ENCODE assay signal across 8 cellular contexts in genomic region chr7:113421696-113422330, GRCh38.
DNase-seq lines count a peak whose midpoint lies in the region; ATAC-seq and TF ChIP-seq lines count a peak whose summit lies in the region.

No MANE protein-coding gene starts in this region.

- H3K27me3 ChIP-seq in prostate gland (replicated peaks; ENCODE audit: insufficient read depth) (no peaks in the 10 kb centered on the region), aorta (ENCODE audit: control insufficient read depth in 1 of 2, insufficient read depth in 2 of 2, low read length in 1 of 2) (no peaks in the 10 kb centered on the region)

- H3K4me3 ChIP-seq in prostate gland (no peak overlapping the region), aorta (ENCODE audit: low read length in 2 of 2) (no peak overlapping the region)

- no peaks in the 10 kb centered on the region for H3K4me1 ChIP-seq in prostate gland (replicated peaks)
- no peaks in the 10 kb centered on the region for H3K4me1 ChIP-seq in aorta (ENCODE audit: control insufficient read depth in 1 of 2, insufficient read depth in 2 of 2, low read length in 2 of 2)

- 25% methylated on average over 4 of the region's 4 CpGs for WGBS in prostate gland
- 31 to 33% methylated on average over 4 of the region's 4 CpGs for WGBS in aorta, 2 donors

- no peaks in the 10 kb centered on the region for H3K9me3 Mint-ChIP-seq in activated naive CD4-positive, alpha-beta T cell treated with anti-CD3 and anti-CD28 coated beads, Interleukin-2, amount 50 U/mL, for 72 hours

- in situ Hi-C loops in GM13976 (cut with MboI; ENCODE audit: low sequenced_read_pairs, unreplicated experiment) = loop anchor here (25.0 kb wide), 3 partner anchors 260 to 885 kb away; no protein-coding TSS in a partner anchor

- DNase-seq in GM13976 (ENCODE audit: low spot score) (peak; percentile 38), NCI-H1105 (lab: John Stamatoyannopoulos, UW) (peak; percentile 87), SKM-1 (lab: John Stamatoyannopoulos, UW; ENCODE audit: unreplicated experiment) (peak; percentile 85), Right ventricle myocardium superior (peak; percentile 73), prostate gland (ENCODE audit: low spot score) (peak; percentile 87), aorta (peak; percentile 80 to 86)
- peak; percentile 57 to 79 for DNase-seq in activated naive CD4-positive, alpha-beta T cell treated with anti-CD3 and anti-CD28 coated beads, Interleukin-2, amount 50 U/mL, for 72 hours (ENCODE audit: low spot score in 2 of 2)

- H3K36me3 Mint-ChIP-seq in activated naive CD4-positive, alpha-beta T cell treated with anti-CD3 and anti-CD28 coated beads, Interleukin-2, amount 50 U/mL, for 72 hours = no peaks in the 10 kb centered on the region

- no peak overlapping the region for H3K27ac Mint-ChIP-seq in activated naive CD4-positive, alpha-beta T cell treated with anti-CD3 and anti-CD28 coated beads, Interleukin-2, amount 50 U/mL, for 72 hours

- H3K9me3 ChIP-seq in prostate gland (no peaks in the 10 kb centered on the region), aorta (ENCODE audit: control insufficient read depth, low read length) (no peaks in the 10 kb centered on the region)

- TF ChIP-seq CTCF in GM13976 (IDR thresholded peaks at IDR 0.05; ENCODE audit: borderline replicate concordance, control extremely low read depth, extremely low read depth, insufficient read depth, missing control alignments) (peak; percentile 85), prostate gland (IDR thresholded peaks at IDR 0.05) (peak; percentile 50 to 87 (median 82))

- intact Hi-C loops in Right ventricle myocardium superior (cut with DNase I) = no loop called here
- intact Hi-C loops in prostate gland (cut with DNase I) = loop anchor here (5.0 to 10.0 kb wide), 2 partner anchors 267 to 870 kb away; no protein-coding TSS in a partner anchor
- intact Hi-C loops in aorta (cut with DNase I) = loop anchor here (2.0 to 10.0 kb wide), 5 partner anchors 263 to 1677 kb away; no protein-coding TSS in a partner anchor

- H3K36me3 ChIP-seq in prostate gland (no peaks in the 10 kb centered on the region), aorta (ENCODE audit: control insufficient read depth in 1 of 2, insufficient read depth in 2 of 2, low read length in 1 of 2) (no peaks in the 10 kb centered on the region)

- ATAC-seq in HG02759 (IDR thresholded peaks at IDR 0.05; ENCODE audit: unreplicated experiment) (peak; percentile 100), Right ventricle myocardium superior (ENCODE audit: poor library complexity) (peak; percentile 95), aorta (ENCODE audit: low FRiP score) (peak; percentile 89)
- ATAC-seq in activated naive CD4-positive, alpha-beta T cell treated with anti-CD3 and anti-CD28 coated beads, Interleukin-2, amount 50 U/mL, for 72 hours = peak; percentile 84 to 96

- no peak overlapping the region for H3K27ac ChIP-seq in prostate gland
- H3K27ac ChIP-seq in aorta (ENCODE audit: low read depth in 1 of 2, low read length in 2 of 2) = no peak overlapping the region

- no peak for TF ChIP-seq POLR2A in prostate gland (IDR thresholded peaks at IDR 0.05)
